Comparison of ENCODE assay signal across 1 cellular context in the genomic region with DNA sequence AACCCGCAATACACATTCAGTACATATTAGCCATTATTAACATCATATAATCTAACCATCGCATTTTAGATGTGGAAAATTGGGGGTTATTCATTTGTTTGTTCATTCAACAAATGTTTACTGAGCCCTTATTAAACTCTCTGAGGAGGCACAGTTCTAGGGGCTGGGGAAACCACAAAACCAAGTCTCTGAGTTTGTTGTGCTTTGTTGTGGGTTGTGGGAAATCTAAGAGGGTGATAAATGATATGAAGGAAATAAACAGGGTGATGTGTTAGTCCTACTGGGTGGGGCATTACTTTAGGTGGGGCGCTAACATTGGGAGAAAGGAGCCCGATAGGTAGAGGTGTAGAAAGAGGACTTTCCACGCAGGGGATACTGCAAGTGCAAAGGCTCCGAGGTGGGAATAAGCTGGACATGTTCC.
TF ChIP-seq lines count a peak whose summit lies in the region.

No MANE protein-coding gene starts in this region.

TF ChIP-seq in GM12878, 131 proteins besides CTCF, POLR2A, EP300 and RAD21 (continued from another document):
- peak; percentile 36 for TF ChIP-seq RUNX3 (IDR thresholded peaks at IDR 0.05; ENCODE audit: low read length)
